In genomic region chr18:3577456-3577855, GRCh38 we compare ENCODE assay signal across 21 cellular contexts.
"Had no signal": no experiment of that assay in that cellular context is flagged by ENCODE, and none has a peak within 500 bp of the region (broad histone marks: within the 10 kb centered on the region; RNA-seq: fewer than 3 reads in every experiment).

No MANE protein-coding gene starts in this region.

- H3K9me3 Mint-ChIP-seq: activated CD8-positive, alpha-beta T cell treated with anti-CD3 and anti-CD28 coated beads for 36 hours; activated naive CD4-positive, alpha-beta T cell treated with anti-CD3 and anti-CD28 coated beads, Interleukin-2, amount 50 U/mL, for 24 hours; central memory CD8-positive, alpha-beta T cell; T-cell had no signal

- H3K4me3 ChIP-seq: PC-9, SK-N-MC had no signal

- DNase-seq: activated CD4-positive, alpha-beta T cell treated with anti-CD3 and anti-CD28 coated beads for 36 hours; activated CD8-positive, alpha-beta memory T cell treated with anti-CD3 and anti-CD28 coated beads, Interleukin-2, amount 50 U/mL, for 4 hours; activated CD8-positive, alpha-beta T cell treated with anti-CD3 and anti-CD28 coated beads for 36 hours; activated effector memory CD4-positive, alpha-beta T cell treated with Interleukin-2 at 50 U/mL for 16 hours; activated naive CD4-positive, alpha-beta T cell; MM.1S; NCI-H1105 treated with DMSO at 0.1 percent for 48 hours; NCI-H1436 treated with DMSO at 0.1 percent for 48 hours; NCI-H187; NCI-H2081 treated with DMSO at 0.1 percent for 48 hours; NCI-H446; NCI-H524; PC-9; T-cell; T-helper 2 cell; T1000 had no signal

- H3K27ac Mint-ChIP-seq: activated CD4-positive, alpha-beta T cell treated with anti-CD3 and anti-CD28 coated beads for 36 hours; activated CD8-positive, alpha-beta T cell treated with anti-CD3 and anti-CD28 coated beads for 36 hours; activated naive CD4-positive, alpha-beta T cell treated with anti-CD3 and anti-CD28 coated beads, Interleukin-2, amount 50 U/mL, for 24 hours; brain; T-cell had no signal

- H3K4me3 Mint-ChIP-seq: activated CD4-positive, alpha-beta T cell treated with anti-CD3 and anti-CD28 coated beads for 36 hours; activated CD8-positive, alpha-beta T cell treated with anti-CD3 and anti-CD28 coated beads for 36 hours; activated naive CD4-positive, alpha-beta T cell treated with anti-CD3 and anti-CD28 coated beads, Interleukin-2, amount 50 U/mL, for 24 hours; brain; central memory CD8-positive, alpha-beta T cell; T-cell had no signal

- H3K4me1 Mint-ChIP-seq: activated naive CD4-positive, alpha-beta T cell treated with anti-CD3 and anti-CD28 coated beads, Interleukin-2, amount 50 U/mL, for 24 hours; brain; central memory CD8-positive, alpha-beta T cell; T-cell had no signal

- H3K27me3 Mint-ChIP-seq: activated CD4-positive, alpha-beta T cell treated with anti-CD3 and anti-CD28 coated beads for 36 hours; activated CD8-positive, alpha-beta T cell treated with anti-CD3 and anti-CD28 coated beads for 36 hours; activated naive CD4-positive, alpha-beta T cell treated with anti-CD3 and anti-CD28 coated beads, Interleukin-2, amount 50 U/mL, for 24 hours; brain; central memory CD8-positive, alpha-beta T cell; T-cell had no signal

- H2AFZ ChIP-seq: PC-9 had no signal

- H3K36me3 Mint-ChIP-seq: activated naive CD4-positive, alpha-beta T cell treated with anti-CD3 and anti-CD28 coated beads, Interleukin-2, amount 50 U/mL, for 24 hours; T-cell had no signal

- H3K27ac ChIP-seq: PC-9, SK-N-MC, VCaP had no signal

- H3K4me2 ChIP-seq: PC-9 had no signal
